In the genomic region with DNA sequence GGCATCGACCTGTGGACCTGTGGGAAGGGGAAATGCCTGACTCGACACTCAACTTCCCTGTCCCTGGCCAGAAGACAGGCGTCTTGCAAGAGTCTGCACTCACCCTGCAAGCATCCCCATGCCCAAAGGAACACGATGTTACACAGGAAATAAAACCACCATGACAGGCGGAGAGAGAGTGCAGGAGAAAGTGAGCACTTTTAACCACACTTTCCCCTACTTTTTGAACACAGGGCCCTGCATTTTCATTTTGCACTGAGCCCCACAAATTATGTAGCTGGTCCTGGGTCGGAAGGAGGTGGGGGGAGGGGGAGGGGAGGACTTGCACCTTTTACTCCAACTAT, we compare ENCODE assay signal across 1 cellular context.
TF ChIP-seq lines count a peak whose summit lies in the region.

No MANE protein-coding gene starts in this region.

TF ChIP-seq in H1, 55 proteins besides CTCF, POLR2A, EP300 and RAD21:
- TF ChIP-seq, protein P1, sequence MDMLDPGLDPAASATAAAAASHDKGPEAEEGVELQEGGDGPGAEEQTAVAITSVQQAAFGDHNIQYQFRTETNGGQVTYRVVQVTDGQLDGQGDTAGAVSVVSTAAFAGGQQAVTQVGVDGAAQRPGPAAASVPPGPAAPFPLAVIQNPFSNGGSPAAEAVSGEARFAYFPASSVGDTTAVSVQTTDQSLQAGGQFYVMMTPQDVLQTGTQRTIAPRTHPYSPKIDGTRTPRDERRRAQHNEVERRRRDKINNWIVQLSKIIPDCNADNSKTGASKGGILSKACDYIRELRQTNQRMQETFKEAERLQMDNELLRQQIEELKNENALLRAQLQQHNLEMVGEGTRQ (IDR thresholded peaks at IDR 0.05; ENCODE audit: low read length): no peak
- TF ChIP-seq TAF1 (IDR thresholded peaks at IDR 0.05; ENCODE audit: low read depth, low read length) (no peak), JUND (IDR thresholded peaks at IDR 0.05; ENCODE audit: low read length) (no peak), RFX5 (IDR thresholded peaks at IDR 0.05; ENCODE audit: borderline replicate concordance, low read depth, low read length) (no peak)
